In genomic region chr13:91153372-91153771, GRCh38 we compare ENCODE assay signal across 20 cellular contexts.
"Had no signal": no experiment of that assay in that cellular context is flagged by ENCODE, and none has a peak within 500 bp of the region (broad histone marks: within the 10 kb centered on the region; RNA-seq: fewer than 3 reads in every experiment).

No MANE protein-coding gene starts in this region.

- DNase-seq: activated CD4-positive, alpha-beta T cell treated with anti-CD3 and anti-CD28 coated beads, Interleukin-2, amount 10 ng/mL, durations not matched to agents 7 days and 5 days; activated CD8-positive, alpha-beta memory T cell treated with anti-CD3 and anti-CD28 coated beads, Interleukin-2, amount 50 U/mL, for 48 hours; activated gamma-delta T cell treated with Interleukin-2 at 50 U/mL for 16 hours; activated T-cell treated with anti-CD3 and anti-CD28 coated beads, Interleukin-2, amount 50 U/mL, for 72 hours; amygdala; dermis blood vessel endothelial cell; endodermal cell; erythroblast; left lung; natural killer cell; ovary; spleen; stimulated activated naive CD8-positive, alpha-beta T cell treated with anti-CD3 and anti-CD28 coated beads, Interleukin-15, amount 100 ng/mL, for 72 hours; testis had no signal

- H3K4me3 ChIP-seq: breast epithelium, gastroesophageal sphincter, left lung, ovary, spleen, testis had no signal

- H3K9me3 ChIP-seq: breast epithelium, gastroesophageal sphincter, left lung, ovary, spleen, testis had no signal

- H3K27ac Mint-ChIP-seq: activated CD4-positive, alpha-beta T cell treated with anti-CD3 and anti-CD28 coated beads, Interleukin-2, amount 10 ng/mL, durations not matched to agents 7 days and 5 days; activated naive CD8-positive, alpha-beta T cell; activated T-cell treated with anti-CD3 and anti-CD28 coated beads, Interleukin-2, amount 50 U/mL, for 72 hours; endodermal cell; natural killer cell; stimulated activated naive CD8-positive, alpha-beta T cell treated with anti-CD3 and anti-CD28 coated beads, Interleukin-15, amount 100 ng/mL, for 72 hours; T-helper 1 cell treated with Interleukin-12 subunit alpha and Interleukin-12 subunit beta and Interleukin-4 antibody, amounts not matched to agents 30 μg/mL and 1 μg/mL, for 36 hours; WTC11 had no signal

- H3K36me3 Mint-ChIP-seq: activated naive CD8-positive, alpha-beta T cell; natural killer cell; WTC11 had no signal

- H3K9me3 Mint-ChIP-seq: activated CD4-positive, alpha-beta T cell treated with anti-CD3 and anti-CD28 coated beads, Interleukin-2, amount 10 ng/mL, durations not matched to agents 7 days and 5 days; endodermal cell; stimulated activated naive CD8-positive, alpha-beta T cell treated with anti-CD3 and anti-CD28 coated beads, Interleukin-15, amount 100 ng/mL, for 72 hours; T-helper 1 cell treated with Interleukin-12 subunit alpha and Interleukin-12 subunit beta and Interleukin-4 antibody, amounts not matched to agents 30 μg/mL and 1 μg/mL, for 36 hours; WTC11 had no signal

- ATAC-seq: activated T-cell treated with anti-CD3 and anti-CD28 coated beads, Interleukin-2, amount 50 U/mL, for 72 hours; gastroesophageal sphincter; left lung; natural killer cell; sciatic nerve; stimulated activated naive CD8-positive, alpha-beta T cell treated with anti-CD3 and anti-CD28 coated beads, Interleukin-15, amount 100 ng/mL, for 72 hours; WTC11 had no signal

- H3K27me3 ChIP-seq: breast epithelium, left lung, ovary, testis had no signal

- H3K36me3 ChIP-seq: breast epithelium, gastroesophageal sphincter, left lung, ovary, spleen had no signal

- H3K4me1 ChIP-seq: breast epithelium, gastroesophageal sphincter, left lung, spleen, testis had no signal

- H3K27ac ChIP-seq: breast epithelium, gastroesophageal sphincter, left lung, ovary, spleen, testis had no signal

- H3K4me1 Mint-ChIP-seq: activated CD4-positive, alpha-beta T cell treated with anti-CD3 and anti-CD28 coated beads, Interleukin-2, amount 10 ng/mL, durations not matched to agents 7 days and 5 days; natural killer cell; stimulated activated naive CD8-positive, alpha-beta T cell treated with anti-CD3 and anti-CD28 coated beads, Interleukin-15, amount 100 ng/mL, for 72 hours had no signal

- H3K4me3 Mint-ChIP-seq: activated CD4-positive, alpha-beta T cell treated with anti-CD3 and anti-CD28 coated beads, Interleukin-2, amount 10 ng/mL, durations not matched to agents 7 days and 5 days; activated naive CD8-positive, alpha-beta T cell; activated T-cell treated with anti-CD3 and anti-CD28 coated beads, Interleukin-2, amount 50 U/mL, for 72 hours; endodermal cell; natural killer cell; stimulated activated naive CD8-positive, alpha-beta T cell treated with anti-CD3 and anti-CD28 coated beads, Interleukin-15, amount 100 ng/mL, for 72 hours; T-helper 1 cell treated with Interleukin-12 subunit alpha and Interleukin-12 subunit beta and Interleukin-4 antibody, amounts not matched to agents 30 μg/mL and 1 μg/mL, for 36 hours; WTC11 had no signal
